ENCODE assay signal across 9 cellular contexts in the genomic region with DNA sequence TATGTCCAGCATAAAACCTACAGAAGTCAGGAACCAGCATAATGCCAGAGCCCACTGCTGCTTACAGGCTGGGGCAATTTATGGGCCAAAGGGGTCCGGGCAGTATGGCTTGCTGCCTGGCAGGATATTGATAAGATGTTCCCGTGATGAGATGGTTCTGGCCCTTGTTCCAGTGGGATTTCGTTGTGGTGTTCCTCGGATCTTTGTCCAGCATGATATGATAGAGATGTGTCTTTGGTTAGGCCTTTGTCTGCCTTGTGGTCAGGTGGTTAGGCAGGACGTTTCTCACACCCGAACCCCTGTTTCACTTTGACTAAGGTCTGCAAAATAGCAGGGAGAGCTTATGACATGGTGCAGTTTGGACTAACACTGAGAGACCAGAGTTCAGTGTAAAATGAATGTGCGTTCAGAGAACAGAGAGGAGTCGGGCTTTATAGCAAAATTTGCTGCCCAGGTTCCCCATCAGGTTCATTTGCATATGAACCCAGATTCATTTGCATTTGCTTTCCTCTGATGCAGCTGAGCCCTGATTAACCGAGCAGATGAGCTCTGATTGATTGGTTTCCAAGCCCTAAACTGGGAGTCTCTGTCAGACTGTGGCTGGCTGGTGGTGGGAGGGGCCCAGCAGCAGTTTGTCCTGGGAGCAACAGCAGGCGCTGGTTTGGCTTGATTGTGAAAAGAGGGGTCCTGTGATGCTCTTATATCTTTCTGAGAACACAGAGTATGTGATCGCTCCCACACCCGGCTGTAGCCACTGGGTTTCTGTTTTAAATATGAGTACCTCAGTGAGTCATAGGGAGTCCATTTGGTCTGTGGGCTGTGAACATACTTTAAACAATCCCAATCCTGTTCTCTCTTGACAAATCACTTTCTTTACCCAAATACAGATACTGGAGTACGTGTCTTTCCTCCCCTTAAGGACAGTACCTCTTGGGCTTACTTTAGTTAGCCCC.
A peak's percentile ranks its signal among the peaks of the same experiment; 100 is the strongest.
DNase-seq lines count a peak whose midpoint lies in the region; ATAC-seq and TF ChIP-seq lines count a peak whose summit lies in the region.
"Had no signal": no experiment of that assay in that cellular context is flagged by ENCODE, and none has a peak within 500 bp of the region (broad histone marks: within the 10 kb centered on the region; RNA-seq: fewer than 3 reads in every experiment).

No MANE protein-coding gene starts in this region.

- POLR2A ChIA-PET in activated CD4-positive, alpha-beta T cell treated with anti-CD3 and anti-CD28 coated beads for 36 hours (lab: Charles Lee): interaction anchor here (0.6 to 0.7 kb wide), 2 partner anchors 13 to 284 kb away, joined by 3 read pairs; no protein-coding TSS in a partner anchor

- no peak for TF ChIP-seq POLR2A in vagina (IDR thresholded peaks at IDR 0.05)

- TF ChIP-seq CTCF in choroid plexus epithelial cell (conservative IDR thresholded peaks at IDR 0.05; ENCODE audit: low read depth, low read length) (no peak), omental fat pad (IDR thresholded peaks at IDR 0.05) (no peak), tibial artery (IDR thresholded peaks at IDR 0.05) (no peak), vagina (IDR thresholded peaks at IDR 0.05) (no peak)

- H3K27ac ChIP-seq in tibial artery: no peak overlapping the region
- H3K27ac ChIP-seq in vagina: no peak overlapping the region
- H3K27ac ChIP-seq: C4-2B had no signal

- H3K4me1 Mint-ChIP-seq in activated CD4-positive, alpha-beta T cell treated with anti-CD3 and anti-CD28 coated beads for 36 hours: peaks cover 37% of the 10 kb centered on the region

- peak; percentile 71 for DNase-seq in activated CD4-positive, alpha-beta T cell treated with anti-CD3 and anti-CD28 coated beads for 36 hours
- no peak for DNase-seq in activated CD4-positive, alpha-beta T cell treated with anti-CD3 and anti-CD28 coated beads for 1 hour
- DNase-seq in OCI-M1 (lab: John Stamatoyannopoulos, UW) (peak; percentile 94), choroid plexus epithelial cell (ENCODE audit: low read depth) (peak; percentile 61), omental fat pad (ENCODE audit: low spot score) (no peak), tibial artery (no peak), vagina (ENCODE audit: extremely low spot score in 2 of 2) (no peak)

- H3K27me3 Mint-ChIP-seq in activated CD4-positive, alpha-beta T cell treated with anti-CD3 and anti-CD28 coated beads for 36 hours: peaks cover 7% of the 10 kb centered on the region

- H3K4me3 ChIP-seq in choroid plexus epithelial cell (ENCODE audit: low read depth, low read length) (no peak overlapping the region), tibial artery (no peak overlapping the region), vagina (peak overlapping the region in 1 of 2 donors; percentile 4)

- H3K9me3 Mint-ChIP-seq in activated CD4-positive, alpha-beta T cell treated with anti-CD3 and anti-CD28 coated beads for 36 hours (ENCODE audit: low read depth): no peaks in the 10 kb centered on the region

- CTCF ChIA-PET in activated CD4-positive, alpha-beta T cell treated with anti-CD3 and anti-CD28 coated beads for 36 hours (lab: Charles Lee): no interaction called here

- H3K9me3 ChIP-seq in tibial artery (no peaks in the 10 kb centered on the region), vagina (no peaks in the 10 kb centered on the region)

- H3K36me3 Mint-ChIP-seq in activated CD4-positive, alpha-beta T cell treated with anti-CD3 and anti-CD28 coated beads for 36 hours (ENCODE audit: low read depth): no peaks in the 10 kb centered on the region

- ATAC-seq in activated CD4-positive, alpha-beta T cell treated with anti-CD3 and anti-CD28 coated beads for 36 hours: peak; percentile 87
- peak; percentile 76 for ATAC-seq in HG02870 (IDR thresholded peaks at IDR 0.05; ENCODE audit: unreplicated experiment)
- peak; percentile 59 for ATAC-seq in omental fat pad (ENCODE audit: low FRiP score)

- no peaks in the 10 kb centered on the region for H3K36me3 ChIP-seq in tibial artery
- no peaks in the 10 kb centered on the region for H3K36me3 ChIP-seq in vagina

- H3K27me3 ChIP-seq in tibial artery (no peaks in the 10 kb centered on the region), vagina (no peaks in the 10 kb centered on the region)

- intact Hi-C loops in activated CD4-positive, alpha-beta T cell treated with anti-CD3 and anti-CD28 coated beads for 36 hours (cut with DNase I, micrococcal nuclease): loop anchor here in 1 of 2 experiments (1.0 to 2.0 kb wide), 2 partner anchors 120 to 720 kb away; no protein-coding TSS in a partner anchor
- intact Hi-C loops in tibial artery (cut with DNase I; ENCODE audit: low total_unique reads): no loop called here
- intact Hi-C loops in vagina (cut with DNase I): no loop called here

- H3K4me1 ChIP-seq in tibial artery (no peaks in the 10 kb centered on the region), vagina (no peaks in the 10 kb centered on the region)

- peak overlapping the region; percentile 9 for H3K4me3 Mint-ChIP-seq in activated CD4-positive, alpha-beta T cell treated with anti-CD3 and anti-CD28 coated beads for 36 hours

- peak overlapping the region; percentile 17 for H3K27ac Mint-ChIP-seq in activated CD4-positive, alpha-beta T cell treated with anti-CD3 and anti-CD28 coated beads for 36 hours

Comparison
In these comparisons a context has a peak if more than half of its experiments do, and no peak if none do; other contexts are left out.
1. DNase-seq: peak in activated CD4-positive, alpha-beta T cell treated with anti-CD3 and anti-CD28 coated beads for 36 hours (single experiment), OCI-M1 (single experiment) and choroid plexus epithelial cell (single experiment); none in activated CD4-positive, alpha-beta T cell treated with anti-CD3 and anti-CD28 coated beads for 1 hour (single experiment), omental fat pad (single experiment), tibial artery (0 of 2) and vagina (0 of 2).
2. Peak in every context shown above with its lines, with median percentiles within 50 percentile points of each other: ATAC-seq.